ENCODE assay signal across 8 cellular contexts in the genomic region with DNA sequence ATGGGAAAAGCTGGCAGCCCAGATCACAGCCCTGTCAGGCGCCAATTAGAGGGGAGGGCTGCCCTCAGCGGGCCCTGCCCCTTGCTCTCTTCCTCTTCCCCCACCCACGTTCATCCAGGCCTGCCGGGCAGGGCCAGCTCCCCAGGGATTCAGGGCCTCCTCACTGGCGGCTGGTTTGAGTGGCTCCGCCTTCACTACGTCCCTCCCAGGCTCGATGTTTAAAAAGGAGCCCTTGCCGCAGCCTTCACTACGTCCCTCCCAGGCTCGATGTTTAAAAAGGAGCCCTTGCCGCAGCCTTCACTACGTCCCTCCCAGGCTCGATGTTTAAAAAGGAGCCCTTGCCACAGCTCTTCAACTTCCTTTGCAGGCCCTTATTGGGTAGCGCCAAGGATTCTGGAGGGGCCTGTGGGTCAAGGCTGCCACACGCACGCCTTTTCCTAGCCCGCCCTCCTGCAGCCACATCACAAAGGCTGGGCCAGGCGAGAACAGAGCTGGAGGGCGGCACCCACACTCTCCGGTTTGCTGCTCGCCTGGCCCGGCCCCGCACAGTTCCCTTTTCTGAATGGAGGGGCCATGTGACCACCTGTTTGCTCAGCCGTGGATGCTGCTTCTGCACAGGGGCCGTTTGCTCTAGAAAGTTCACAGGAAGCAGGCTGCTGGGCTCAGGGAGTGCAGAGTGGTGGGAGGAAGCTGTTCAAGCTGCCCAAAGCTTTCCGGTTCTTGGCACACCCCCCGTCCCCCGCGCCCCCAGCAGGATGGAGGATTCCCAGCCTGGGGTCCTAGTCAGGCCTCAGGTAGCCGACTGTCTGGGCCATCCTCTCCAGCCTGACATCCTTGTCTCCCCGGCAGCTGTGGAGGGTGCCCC.
DNase-seq lines count a peak whose midpoint lies in the region; TF ChIP-seq lines count a peak whose summit lies in the region.

No MANE protein-coding gene starts in this region.

- H3K27ac ChIP-seq in caudate nucleus (ENCODE audit: low read depth, low read length): peak overlapping the region; percentile 82

- POLR2A ChIA-PET in GM10248 (lab: Yijun Ruan, JAX): interaction anchor here (1.1 to 1.7 kb wide), 7 partner anchors 16 to 55 kb away, joined by 3 to 8 read pairs (median 4); a partner anchor contains a TSS

- TF ChIP-seq CTCF in GM10248 (IDR thresholded peaks at IDR 0.05; ENCODE audit: control extremely low read depth, extremely low read depth, low read depth, missing control alignments): no peak

- CTCF ChIA-PET in GM10248 (lab: Yijun Ruan, JAX): interaction anchor here (0.7 to 6.9 kb wide), 15 partner anchors 11 to 270 kb away, joined by 3 to 33 read pairs (median 6); a partner anchor contains a TSS

- peak; percentile 92 for DNase-seq in GM10248 (ENCODE audit: extremely low spot score)
- DNase-seq in HCEC 1CT: peak; percentile 26
- DNase-seq in NAMALWA (ENCODE audit: low spot score): peak; percentile 96
- DNase-seq in UCSD-AML1 (lab: John Stamatoyannopoulos, UW; ENCODE audit: unreplicated experiment): peak; percentile 91
- peak in 33 of 61 donors; percentile 4 to 70 (median 24) for DNase-seq in caudate nucleus (lab: John Stamatoyannopoulos, UW)
- DNase-seq in kidney tubule cell (ENCODE audit: low spot score): peak; percentile 48
- DNase-seq in stimulated activated CD4-positive, alpha-beta T cell treated with anti-CD3 and anti-CD28 coated beads, TNF-alpha, amount 100 ng/mL, for 1 hour (ENCODE audit: low read depth in 3 of 3, low spot score in 1 of 3): peak in 2 of 3 donors; percentile 27 to 31
- no peak for DNase-seq in NCI-H1048 (lab: John Stamatoyannopoulos, UW)
